Comparison of ENCODE assay signal across 21 cellular contexts in the genomic region with DNA sequence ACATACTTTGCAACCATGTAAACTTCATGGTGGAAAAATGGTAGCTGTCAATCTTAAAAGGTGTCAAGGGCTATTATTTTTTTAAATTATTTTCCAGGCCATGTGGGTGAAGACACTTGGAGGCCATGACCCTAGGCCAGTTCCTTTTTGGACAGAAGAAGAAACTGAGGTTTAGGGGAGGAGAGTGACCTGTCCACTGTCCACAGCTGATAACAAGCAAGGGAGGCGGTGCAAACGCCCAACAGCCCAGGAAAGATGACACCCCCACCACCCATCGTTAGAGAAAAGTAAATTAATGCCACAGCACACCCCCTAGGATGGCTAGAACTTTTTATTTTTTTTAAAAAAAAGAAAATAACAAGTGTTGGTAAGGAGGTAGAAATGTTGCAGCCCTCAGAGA. TPM values are rescaled to one million over a fixed set of nuclear protein-coding genes. Genes with fewer than 3 reads are reported as not detected.
DNase-seq lines count a peak whose midpoint lies in the region; ATAC-seq, FAIRE-seq and TF ChIP-seq lines count a peak whose summit lies in the region.
"Had no signal": no experiment of that assay in that cellular context is flagged by ENCODE, and none has a peak within 500 bp of the region (broad histone marks: within the 10 kb centered on the region; RNA-seq: fewer than 3 reads in every experiment).

No MANE protein-coding gene starts in this region.

- TF ChIP-seq CTCF in A549 (IDR thresholded peaks at IDR 0.05) (no peak), PC-3 (conservative IDR thresholded peaks at IDR 0.05; ENCODE audit: low read depth, low read length) (no peak), kidney (IDR thresholded peaks at IDR 0.05; ENCODE audit: borderline replicate concordance, extremely low read depth, insufficient read depth) (no peak), natural killer cell (IDR thresholded peaks at IDR 0.05) (no peak)

- intact Hi-C loops in PC-3 (cut with micrococcal nuclease), result loop anchor here (1.0 to 10.0 kb wide), 3 partner anchors 47 to 242 kb away; partner anchors contain the start of genes CBX4 and CBX8
- intact Hi-C loops in kidney (cut with DNase I), result no loop called here
- intact Hi-C loops in natural killer cell (cut with micrococcal nuclease), result loop anchor here (5.0 kb wide), 2 partner anchors 47 to 92 kb away; partner anchors contain the start of gene CBX8

- H3K79me2 ChIP-seq in PC-3 (ENCODE audit: low read length), result no peaks in the 10 kb centered on the region

- peak overlapping the region; percentile 30 for H3K27ac Mint-ChIP-seq in activated naive CD4-positive, alpha-beta T cell treated with anti-CD3 and anti-CD28 coated beads, Interleukin-2, amount 10 ng/mL, durations not matched to agents 7 days and 5 days
- H3K27ac Mint-ChIP-seq in activated naive CD8-positive, alpha-beta T cell treated with anti-CD3 and anti-CD28 coated beads for 36 hours, result no peak overlapping the region
- no peak overlapping the region for H3K27ac Mint-ChIP-seq in T-helper 2 cell treated with Interferon-gamma antibody and Interleukin-4, amounts not matched to agents 5 μg/mL and 100 μg/mL, for 36 hours
- H3K27ac Mint-ChIP-seq in natural killer cell, result no peak overlapping the region
- H3K27ac Mint-ChIP-seq: CD14-positive monocyte; CD4-positive, alpha-beta memory T cell; H9 had no signal

- TF ChIP-seq POLR2A in A549 (IDR thresholded peaks at IDR 0.05; ENCODE audit: low read length), result no peak

- H3K36me3 Mint-ChIP-seq in activated naive CD4-positive, alpha-beta T cell treated with anti-CD3 and anti-CD28 coated beads, Interleukin-2, amount 10 ng/mL, durations not matched to agents 7 days and 5 days, result no peaks in the 10 kb centered on the region
- H3K36me3 Mint-ChIP-seq in activated naive CD8-positive, alpha-beta T cell treated with anti-CD3 and anti-CD28 coated beads for 36 hours, result no peaks in the 10 kb centered on the region
- H3K36me3 Mint-ChIP-seq in T-helper 2 cell treated with Interferon-gamma antibody and Interleukin-4, amounts not matched to agents 5 μg/mL and 100 μg/mL, for 36 hours (ENCODE audit: low read depth), result no peaks in the 10 kb centered on the region
- no peaks in the 10 kb centered on the region for H3K36me3 Mint-ChIP-seq in natural killer cell
- H3K36me3 Mint-ChIP-seq: CD14-positive monocyte; CD4-positive, alpha-beta memory T cell had no signal

- ATAC-seq in A549 (no peak), PC-3 (no peak), natural killer cell (no peak)

- peaks cover 89% of the 10 kb centered on the region for H3K27me3 Mint-ChIP-seq in activated naive CD4-positive, alpha-beta T cell treated with anti-CD3 and anti-CD28 coated beads, Interleukin-2, amount 10 ng/mL, durations not matched to agents 7 days and 5 days
- peaks cover 62% of the 10 kb centered on the region for H3K27me3 Mint-ChIP-seq in activated naive CD8-positive, alpha-beta T cell treated with anti-CD3 and anti-CD28 coated beads for 36 hours
- H3K27me3 Mint-ChIP-seq in T-helper 2 cell treated with Interferon-gamma antibody and Interleukin-4, amounts not matched to agents 5 μg/mL and 100 μg/mL, for 36 hours (ENCODE audit: low read depth), result peaks cover 50% of the 10 kb centered on the region
- peaks cover 19 to 22% of the 10 kb centered on the region in 2 donors for H3K27me3 Mint-ChIP-seq in natural killer cell (ENCODE audit: low read depth in 2 of 2)

- H3K4me1 ChIP-seq in A549, result peaks cover 34% of the 10 kb centered on the region
- peaks cover 49% of the 10 kb centered on the region for H3K4me1 ChIP-seq in PC-3 (ENCODE audit: insufficient read depth, low read length)
- H3K4me1 ChIP-seq in kidney (ENCODE audit: control insufficient read depth in 1 of 2, insufficient read depth in 1 of 2, low read depth in 1 of 2, low read length in 2 of 2), result peaks cover 0 to 4% of the 10 kb centered on the region in 2 donors

- H3K4me3 ChIP-seq in A549, result no peak overlapping the region
- 0 out of 2 replicates have a peak overlapping the region, but pooled peaks have one; percentile 2 for H3K4me3 ChIP-seq in PC-3 (ENCODE audit: low read length)
- no peak overlapping the region for H3K4me3 ChIP-seq in kidney (ENCODE audit: low read length in 2 of 2)
- H3K4me3 ChIP-seq: BLaER1 had no signal

- H4K20me1 ChIP-seq in PC-3 (ENCODE audit: low read length), result no peaks in the 10 kb centered on the region

- DNase-seq in activated naive CD4-positive, alpha-beta T cell treated with anti-CD3 and anti-CD28 coated beads, Interleukin-2, amount 10 ng/mL, durations not matched to agents 7 days and 5 days, result no peak
- no peak for DNase-seq in activated naive CD4-positive, alpha-beta T cell treated with Interleukin-2 at 50 U/mL for 16 hours
- DNase-seq in A549 (ENCODE audit: low read depth in 1 of 2, low spot score in 1 of 2), result no peak
- no peak for DNase-seq in PC-3
- DNase-seq in kidney, result peak; percentile 1
- no peak for DNase-seq in activated naive CD8-positive, alpha-beta T cell treated with anti-CD3 and anti-CD28 coated beads for 36 hours
- DNase-seq in T-helper 2 cell treated with Interferon-gamma antibody and Interleukin-4, amounts not matched to agents 5 μg/mL and 100 μg/mL, for 36 hours (ENCODE audit: low spot score), result no peak
- no peak for DNase-seq in natural killer cell
- DNase-seq: Calu3; CD4-positive, alpha-beta memory T cell; DMS79 treated with DMSO at 0.1 percent for 48 hours; GF-D8; GOT3; H9 had no signal

- H3F3A ChIP-seq in PC-3 (ENCODE audit: low read length, unreplicated experiment), result peaks cover 7% of the 10 kb centered on the region

- no peaks in the 10 kb centered on the region for H3K9me2 ChIP-seq in PC-3 (replicated peaks; ENCODE audit: low read length)

- CTCF ChIA-PET in activated naive CD4-positive, alpha-beta T cell treated with anti-CD3 and anti-CD28 coated beads, Interleukin-2, amount 10 ng/mL, durations not matched to agents 7 days and 5 days (lab: Charles Lee), result interaction anchor here (1.5 kb wide), 1 partner anchor 85 kb away, joined by 5 read pairs; no protein-coding TSS in a partner anchor
- CTCF ChIA-PET in A549 (lab: Yijun Ruan, JAX) (interaction anchor here (0.9 to 1.5 kb wide), 11 partner anchors 9 to 164 kb away, joined by 3 to 7 read pairs (median 4); no protein-coding TSS in a partner anchor), PC-3 (lab: Charles Lee) (interaction anchor here (0.6 to 1.3 kb wide), 4 partner anchors 26 to 438 kb away, joined by 3 to 4 read pairs (median 3); no protein-coding TSS in a partner anchor)

- POLR2A ChIA-PET in A549 (lab: Yijun Ruan, JAX), result interaction anchor here (0.7 kb wide), 1 partner anchor 47 kb away, joined by 4 read pairs; the partner anchor contains the start of gene CBX8
- POLR2A ChIA-PET in PC-3 (lab: Charles Lee; ENCODE audit: unreplicated experiment), result no interaction called here

- WGBS in A549 (ENCODE audit: missing lambda C conversion rate), result 61% methylated on average over 3 of the region's 3 CpGs

- H3K4me3 Mint-ChIP-seq in activated naive CD4-positive, alpha-beta T cell treated with anti-CD3 and anti-CD28 coated beads, Interleukin-2, amount 10 ng/mL, durations not matched to agents 7 days and 5 days, result no peak overlapping the region
- H3K4me3 Mint-ChIP-seq in activated naive CD8-positive, alpha-beta T cell treated with anti-CD3 and anti-CD28 coated beads for 36 hours, result no peak overlapping the region
- no peak overlapping the region for H3K4me3 Mint-ChIP-seq in T-helper 2 cell treated with Interferon-gamma antibody and Interleukin-4, amounts not matched to agents 5 μg/mL and 100 μg/mL, for 36 hours
- H3K4me3 Mint-ChIP-seq in natural killer cell, result no peak overlapping the region
- H3K4me3 Mint-ChIP-seq: H9 had no signal

- H3K36me3 ChIP-seq in PC-3 (ENCODE audit: low read depth, low read length), result no peaks in the 10 kb centered on the region
- H3K36me3 ChIP-seq in kidney (ENCODE audit: control insufficient read depth in 1 of 2, insufficient read depth in 2 of 2, low read length in 2 of 2), result no peaks in the 10 kb centered on the region
- H3K36me3 ChIP-seq: BLaER1 had no signal

- H3K9ac ChIP-seq in PC-3 (ENCODE audit: low read length) (peak overlapping the region; percentile 43), kidney (ENCODE audit: low read length in 2 of 2) (no peak overlapping the region)
- H3K9ac ChIP-seq: BLaER1 had no signal

- no peak overlapping the region for H3K27ac ChIP-seq in A549
- peak overlapping the region; percentile 69 for H3K27ac ChIP-seq in PC-3 (ENCODE audit: low read length)
- no peak overlapping the region for H3K27ac ChIP-seq in kidney (ENCODE audit: low read depth in 2 of 2, low read length in 2 of 2)
- H3K27ac ChIP-seq: 22Rv1, BLaER1 had no signal

- H3K4me1 Mint-ChIP-seq in activated naive CD4-positive, alpha-beta T cell treated with anti-CD3 and anti-CD28 coated beads, Interleukin-2, amount 10 ng/mL, durations not matched to agents 7 days and 5 days, result peaks cover 23% of the 10 kb centered on the region
- peaks cover 10% of the 10 kb centered on the region for H3K4me1 Mint-ChIP-seq in activated naive CD8-positive, alpha-beta T cell treated with anti-CD3 and anti-CD28 coated beads for 36 hours
- peaks cover 12% of the 10 kb centered on the region for H3K4me1 Mint-ChIP-seq in T-helper 2 cell treated with Interferon-gamma antibody and Interleukin-4, amounts not matched to agents 5 μg/mL and 100 μg/mL, for 36 hours (ENCODE audit: low read depth)
- H3K4me1 Mint-ChIP-seq in natural killer cell, result peaks cover 7 to 12% of the 10 kb centered on the region in 2 donors

- H3K9me3 ChIP-seq in A549, result no peaks in the 10 kb centered on the region
- no peaks in the 10 kb centered on the region for H3K9me3 ChIP-seq in PC-3 (ENCODE audit: low read length)
- no peaks in the 10 kb centered on the region for H3K9me3 ChIP-seq in kidney (ENCODE audit: control insufficient read depth in 1 of 2, low read length in 2 of 2)
- H3K9me3 ChIP-seq: BLaER1 had no signal

- H3K27me3 ChIP-seq in PC-3 (ENCODE audit: low read length), result 0 out of 2 replicates have a peak, but pooled peaks cover 3% of the 10 kb centered on the region

- H2AFZ ChIP-seq in PC-3 (ENCODE audit: low read length), result no peak overlapping the region

- TF ChIP-seq RAD21 in A549 (conservative IDR thresholded peaks at IDR 0.05 in 1 of 2, IDR thresholded peaks at IDR 0.05 in 1 of 2), result no peak

- H3K9me3 Mint-ChIP-seq in activated naive CD4-positive, alpha-beta T cell treated with anti-CD3 and anti-CD28 coated beads, Interleukin-2, amount 10 ng/mL, durations not matched to agents 7 days and 5 days, result no peaks in the 10 kb centered on the region
- H3K9me3 Mint-ChIP-seq in activated naive CD8-positive, alpha-beta T cell treated with anti-CD3 and anti-CD28 coated beads for 36 hours, result no peaks in the 10 kb centered on the region
- no peaks in the 10 kb centered on the region for H3K9me3 Mint-ChIP-seq in T-helper 2 cell treated with Interferon-gamma antibody and Interleukin-4, amounts not matched to agents 5 μg/mL and 100 μg/mL, for 36 hours
- H3K9me3 Mint-ChIP-seq in natural killer cell, result no peaks in the 10 kb centered on the region
- H3K9me3 Mint-ChIP-seq: H9 had no signal

- no peak for TF ChIP-seq EP300 in A549 (IDR thresholded peaks at IDR 0.05)

- FAIRE-seq in A549 (lab: Jason Lieb, UNC), result no peak
- FAIRE-seq in kidney (lab: Jason Lieb, UNC), result no peak

- H3K4me2 ChIP-seq in A549 (peak overlapping the region; percentile 14; the same call in 2 of the 3 replicates), PC-3 (ENCODE audit: low read length) (peak overlapping the region; percentile 34)
- H3K4me2 ChIP-seq: BLaER1 had no signal

- no TSS peak for BruUV-seq in PC-3 (replicated peaks; lab: Mats Ljungman, UMichigan)

RNA-seq across cellular contexts. Expression of gene ENPP7, which starts 19.2 kb away (rescaled TPM):
- polyA plus RNA-seq in A549 (2011; rRNA removed), result not detected in 2 replicates
- polyA plus RNA-seq in A549 (2012; cell fraction: cytosol; rRNA removed), result not detected in 2 replicates
- polyA plus RNA-seq in A549 (2012; cell fraction: nucleus; rRNA removed), result not detected in 2 replicates
- not detected in 3 replicates for polyA plus RNA-seq in A549 (2017; fragmentation: RNase III; extraction: RNeasy Plus Mini Kit Qiagen cat#74134 plus additional on column Dnase treatment)
- polyA minus RNA-seq in A549 (2011; rRNA and poly(A)+ RNA removed), result not detected in 2 replicates
- total RNA-seq in PC-3 (2014; rRNA removed), result not detected in 2 replicates
- 0.94 TPM for total RNA-seq in kidney
- 3.7 TPM for polyA plus RNA-seq in kidney (ENCODE audit: insufficient read depth, low read depth, low replicate concordance)
- not detected for total RNA-seq in activated naive CD8-positive, alpha-beta T cell treated with anti-CD3 and anti-CD28 coated beads for 36 hours
- under 1 TPM in 1 of 3 donors, not detected in 2; 0.95 TPM for total RNA-seq in natural killer cell
- total RNA-seq: A673, Calu3, H9, HT-29, IMR-90 had no signal
- polyA plus RNA-seq: AG04450, CD14-positive monocyte, IMR-90 had no signal

RNA-seq across cellular contexts. Expression of gene CBX2, which starts 28.0 kb away (rescaled TPM):
- polyA plus RNA-seq in A549 (2011; rRNA removed) (7.4 and 8.2 TPM in 2 replicates), A549 (2017; fragmentation: RNase III; extraction: RNeasy Plus Mini Kit Qiagen cat#74134 plus additional on column Dnase treatment) (13.6 to 16.4 TPM (median 14.9 TPM) in 3 replicates), kidney (ENCODE audit: insufficient read depth, low read depth, low replicate concordance) (2.2 TPM)
- polyA plus RNA-seq in A549 (2012; cell fraction: cytosol; rRNA removed), result 14.4 and 18.3 TPM in 2 replicates
- 29.6 and 34.9 TPM in 2 replicates for polyA plus RNA-seq in A549 (2012; cell fraction: nucleus; rRNA removed)
- polyA minus RNA-seq in A549 (2011; rRNA and poly(A)+ RNA removed), result 11.6 and 13.7 TPM in 2 replicates
- total RNA-seq in PC-3 (2014; rRNA removed) (39.2 and 43.9 TPM in 2 replicates), kidney (3.5 TPM), natural killer cell (1 to 10 TPM in 1 of 3 donors, under 1 TPM in 1, not detected in 1; 0.18 to 1.3 TPM)
- 1 to 10 TPM; 5.2 to 5.4 TPM for total RNA-seq in activated naive CD8-positive, alpha-beta T cell treated with anti-CD3 and anti-CD28 coated beads for 36 hours
- polyA plus RNA-seq: CD4-positive, alpha-beta memory T cell had no signal

RNA-seq across cellular contexts. Expression of gene CBX8, which starts 46.9 kb away (rescaled TPM):
- polyA plus RNA-seq in A549 (2011; rRNA removed) (1.5 and 2.8 TPM in 2 replicates), A549 (2017; fragmentation: RNase III; extraction: RNeasy Plus Mini Kit Qiagen cat#74134 plus additional on column Dnase treatment) (11.0 to 13.1 TPM (median 11.9 TPM) in 3 replicates), kidney (ENCODE audit: insufficient read depth, low read depth, low replicate concordance) (3.5 TPM)
- 3.5 and 3.8 TPM in 2 replicates for polyA plus RNA-seq in A549 (2012; cell fraction: cytosol; rRNA removed)
- 4.8 and 7.2 TPM in 2 replicates for polyA plus RNA-seq in A549 (2012; cell fraction: nucleus; rRNA removed)
- 2.5 and 2.8 TPM in 2 replicates for polyA minus RNA-seq in A549 (2011; rRNA and poly(A)+ RNA removed)
- total RNA-seq in PC-3 (2014; rRNA removed) (11.3 and 12.8 TPM in 2 replicates), kidney (6.2 TPM), natural killer cell (1 to 10 TPM; 4.0 to 6.4 (median 5.8) TPM)
- 1 to 10 TPM; 3.5 to 4.1 TPM for total RNA-seq in activated naive CD8-positive, alpha-beta T cell treated with anti-CD3 and anti-CD28 coated beads for 36 hours
